In the genomic region with DNA sequence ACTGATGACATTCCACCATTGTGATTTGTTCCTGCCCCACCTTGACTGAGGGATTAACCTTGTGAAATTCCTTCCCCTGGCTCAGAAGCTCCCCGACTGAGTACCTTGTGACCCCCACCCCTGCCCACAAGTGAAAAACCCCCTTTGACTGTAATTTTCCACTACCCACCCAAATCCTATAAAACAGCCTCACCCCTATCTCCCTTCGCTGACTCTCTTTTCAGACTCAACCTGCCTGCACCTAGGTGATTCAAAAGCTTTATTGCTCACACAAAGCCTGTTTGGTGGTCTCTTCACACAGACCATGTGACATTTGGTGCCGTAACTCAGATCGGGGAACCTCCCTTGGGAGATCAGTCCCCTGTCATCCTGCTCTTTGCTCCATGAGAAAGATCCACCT, we compare ENCODE assay signal across 5 cellular contexts. TPM values are rescaled to one million over a fixed set of nuclear protein-coding genes. Genes with fewer than 3 reads are reported as not detected.
"Had no signal": no experiment of that assay in that cellular context is flagged by ENCODE, and none has a peak within 500 bp of the region (broad histone marks: within the 10 kb centered on the region; RNA-seq: fewer than 3 reads in every experiment).

No MANE protein-coding gene starts in this region.

RNA-seq across cellular contexts. Expression of a gene that starts 28.3 kb away (rescaled TPM):
- total RNA-seq: SK-MEL-5 had no signal
- polyA plus RNA-seq: K562 had no signal

RNA-seq across cellular contexts. Expression of a gene that starts 50.7 kb away (rescaled TPM):
- total RNA-seq: K562, M059J, SK-MEL-5 had no signal
- polyA plus RNA-seq: IgD-negative memory B cell had no signal

RNA-seq across cellular contexts. Expression of a gene that starts 53.2 kb away (rescaled TPM):
- total RNA-seq: K562, M059J, SK-MEL-5 had no signal
- polyA plus RNA-seq: K562, SK-N-SH had no signal
